ENCODE assay signal across 1 cellular context in the genomic region with DNA sequence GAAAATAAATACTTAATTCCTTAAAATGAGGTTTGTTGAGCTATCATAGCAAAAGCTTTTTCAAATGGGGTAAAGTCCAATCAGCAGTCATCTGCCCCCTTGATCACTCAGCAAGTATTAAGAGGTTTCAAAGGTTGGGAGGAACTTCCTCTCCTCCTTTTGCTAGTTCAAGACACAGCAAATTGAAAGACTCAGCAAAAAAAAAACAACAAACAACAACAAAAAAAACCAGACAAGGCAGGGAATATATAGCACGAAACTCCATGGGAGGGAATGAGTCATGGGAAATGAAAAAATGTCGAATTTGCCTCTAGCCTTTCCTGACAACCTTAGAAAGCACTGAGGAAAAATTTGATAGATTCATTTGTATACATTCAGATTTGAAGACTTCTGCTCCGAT.
TF ChIP-seq lines count a peak whose summit lies in the region.

No MANE protein-coding gene starts in this region.

TF ChIP-seq in WTC11, 78 proteins besides CTCF, POLR2A, EP300 and RAD21 (continued from another document):
- TF ChIP-seq NFYB (CRISPR knock-in tag; conservative IDR thresholded peaks at IDR 0.05; ENCODE audit: low read depth) (no peak), ZNF263 (CRISPR knock-in tag; IDR thresholded peaks at IDR 0.05; ENCODE audit: low read depth) (no peak), ETV6 (CRISPR knock-in tag; IDR thresholded peaks at IDR 0.05) (no peak), ESRRA (CRISPR knock-in tag; IDR thresholded peaks at IDR 0.05; ENCODE audit: borderline replicate concordance) (no peak), NR3C1 (CRISPR knock-in tag; conservative IDR thresholded peaks at IDR 0.05; ENCODE audit: low read depth) (no peak), GABPB1 (CRISPR knock-in tag; IDR thresholded peaks at IDR 0.05) (no peak), NR1H2 (CRISPR knock-in tag; IDR thresholded peaks at IDR 0.05) (no peak)
